ENCODE assay signal across 21 cellular contexts in the genomic region with DNA sequence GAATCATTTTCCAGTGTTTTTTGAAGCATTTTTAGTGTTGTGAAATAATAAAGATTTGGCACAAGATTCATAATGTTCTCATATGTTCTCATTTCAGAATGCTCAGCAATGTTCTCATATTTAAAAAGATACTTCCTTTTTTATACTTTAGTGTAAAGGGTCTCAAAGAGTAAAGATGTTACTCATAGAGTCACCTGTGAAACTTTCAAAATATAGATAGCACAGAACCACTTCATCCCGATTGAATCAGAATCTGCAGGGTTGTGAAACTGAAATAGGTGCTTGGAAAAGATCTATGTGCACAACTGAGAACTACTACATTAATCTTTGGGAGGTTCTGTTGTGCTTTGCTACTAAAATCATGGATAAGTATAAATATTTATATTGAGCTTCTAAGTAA.
DNase-seq lines count a peak whose midpoint lies in the region; ATAC-seq and TF ChIP-seq lines count a peak whose summit lies in the region.
"Had no signal": no experiment of that assay in that cellular context is flagged by ENCODE, and none has a peak within 500 bp of the region (broad histone marks: within the 10 kb centered on the region; RNA-seq: fewer than 3 reads in every experiment).

No MANE protein-coding gene starts in this region.

- no peaks in the 10 kb centered on the region for H3K9me3 ChIP-seq in left lung
- H3K9me3 ChIP-seq: A549, ascending aorta, mucosa of descending colon, right atrium auricular region, stomach had no signal

- H3K36me3 ChIP-seq in left lung = no peaks in the 10 kb centered on the region
- H3K36me3 ChIP-seq: ascending aorta, right atrium auricular region, stomach had no signal

- H3K4me1 ChIP-seq in left lung = no peaks in the 10 kb centered on the region
- no peaks in the 10 kb centered on the region for H3K4me1 ChIP-seq in foreskin keratinocyte
- H3K4me1 ChIP-seq: A549, ascending aorta, right atrium auricular region, stomach had no signal

- TF ChIP-seq CTCF in left lung (IDR thresholded peaks at IDR 0.05) = no peak
- no peak for TF ChIP-seq CTCF in foreskin keratinocyte (conservative IDR thresholded peaks at IDR 0.05)

- no peak for DNase-seq in SW 1271 (lab: John Stamatoyannopoulos, UW)
- no peak for DNase-seq in left lung
- no peak for DNase-seq in foreskin keratinocyte
- DNase-seq: activated CD4-positive, alpha-beta T cell treated with anti-CD3 and anti-CD28 coated beads for 36 hours; activated CD8-positive, alpha-beta memory T cell treated with anti-CD3 and anti-CD28 coated beads, Interleukin-2, amount 50 U/mL, for 48 hours; DMS153; foreskin melanocyte; NCI-H187; NCI-H446; SHP77 treated with DMSO at 0.1 percent for 48 hours; stomach had no signal

- no peaks in the 10 kb centered on the region for H3K27me3 ChIP-seq in left lung
- H3K27me3 ChIP-seq in foreskin keratinocyte = no peaks in the 10 kb centered on the region
- H3K27me3 ChIP-seq: ascending aorta, right atrium auricular region, stomach had no signal

- H3K4me3 ChIP-seq in left lung = no peak overlapping the region
- H3K4me3 ChIP-seq: A549, ascending aorta, mucosa of descending colon, right atrium auricular region, stomach had no signal

- intact Hi-C loops in left lung (cut with DNase I) = no loop called here

- ATAC-seq in GM18499 (IDR thresholded peaks at IDR 0.05; ENCODE audit: insufficient read depth, unreplicated experiment) (peak; percentile 36), GM19463 (IDR thresholded peaks at IDR 0.05; ENCODE audit: unreplicated experiment) (peak; percentile 35), HG02852 (IDR thresholded peaks at IDR 0.05; ENCODE audit: unreplicated experiment) (peak; percentile 71), HG03469 (IDR thresholded peaks at IDR 0.05; ENCODE audit: unreplicated experiment) (peak; percentile 40), left lung (no peak), foreskin keratinocyte (no peak), GM18873 (IDR thresholded peaks at IDR 0.05; ENCODE audit: low FRiP score, unreplicated experiment) (no peak)
- ATAC-seq: A549; activated CD4-positive, alpha-beta T cell treated with anti-CD3 and anti-CD28 coated beads for 36 hours; left lobe of liver had no signal

- H3K27ac ChIP-seq in left lung (no peak overlapping the region), foreskin keratinocyte (no peak overlapping the region)
- H3K27ac ChIP-seq: A549, ascending aorta, right atrium auricular region, stomach had no signal

Comparison
In these comparisons a context has a peak if more than half of its experiments do, and no peak if none do; other contexts are left out.
1. ATAC-seq: peak in GM18499 (single experiment), GM19463 (single experiment), HG02852 (single experiment) and HG03469 (single experiment); none in left lung (single experiment), foreskin keratinocyte (single experiment) and GM18873 (single experiment).